In genomic region chr14:32897724-32898064, GRCh38 we compare ENCODE assay signal across 10 cellular contexts. TPM values are rescaled to one million over a fixed set of nuclear protein-coding genes. Genes with fewer than 3 reads are reported as not detected.
DNase-seq lines count a peak whose midpoint lies in the region; FAIRE-seq and TF ChIP-seq lines count a peak whose summit lies in the region.
"Had no signal": no experiment of that assay in that cellular context is flagged by ENCODE, and none has a peak within 500 bp of the region (broad histone marks: within the 10 kb centered on the region; RNA-seq: fewer than 3 reads in every experiment).

No MANE protein-coding gene starts in this region.

- no peaks in the 10 kb centered on the region for H3K79me2 ChIP-seq in Loucy (ENCODE audit: insufficient read depth, low read length)

- no peak overlapping the region for H3K4me3 Mint-ChIP-seq in nephron progenitor cell

- H3K9me3 ChIP-seq in A673 (ENCODE audit: low read depth, low read length, poor library complexity, severe bottlenecking), result no peaks in the 10 kb centered on the region
- H3K9me3 ChIP-seq in Loucy (ENCODE audit: insufficient read depth, low read depth, low read length), result no peaks in the 10 kb centered on the region
- H3K9me3 ChIP-seq in duodenal mucosa (ENCODE audit: control insufficient read depth in 1 of 2, low read length in 2 of 2), result no peaks in the 10 kb centered on the region
- no peaks in the 10 kb centered on the region for H3K9me3 ChIP-seq in small intestine (ENCODE audit: control insufficient read depth, low read depth)

- no peaks in the 10 kb centered on the region for H3K9me3 Mint-ChIP-seq in nephron progenitor cell

- peaks cover 4% of the 10 kb centered on the region for H3K4me1 ChIP-seq in A673 (ENCODE audit: insufficient read depth, low read length, poor library complexity, severe bottlenecking)
- H3K4me1 ChIP-seq in Loucy (ENCODE audit: insufficient read depth, low read length, poor library complexity, severe bottlenecking), result peaks cover 9% of the 10 kb centered on the region
- no peaks in the 10 kb centered on the region for H3K4me1 ChIP-seq in duodenal mucosa (ENCODE audit: control insufficient read depth in 1 of 2, insufficient read depth in 2 of 2, low read length in 2 of 2)
- no peaks in the 10 kb centered on the region for H3K4me1 ChIP-seq in small intestine (ENCODE audit: control insufficient read depth in 2 of 2, insufficient read depth in 1 of 2, low read depth in 1 of 2, low read length in 1 of 2)

- peaks cover 19% of the 10 kb centered on the region for H3K4me1 Mint-ChIP-seq in nephron progenitor cell

- no peaks in the 10 kb centered on the region for H3K27me3 Mint-ChIP-seq in nephron progenitor cell (ENCODE audit: low read depth, poor library complexity)

- H3K4me2 ChIP-seq in Loucy (ENCODE audit: low read depth, low read length, poor library complexity, severe bottlenecking), result peak overlapping the region; percentile 81

- no peak for DNase-seq in A673 (ENCODE audit: low spot score)
- DNase-seq in nephron progenitor cell, result no peak
- no peak for DNase-seq in retina
- DNase-seq in glomerular visceral epithelial cell (ENCODE audit: extremely low spot score), result no peak
- DNase-seq in small intestine, result no peak
- DNase-seq in H54 (ENCODE audit: insufficient read length, low spot score), result no peak
- DNase-seq: activated CD4-positive, alpha-beta T cell treated with anti-CD3 and anti-CD28 coated beads for 1 hour; NCI-H526 had no signal

- no peaks in the 10 kb centered on the region for H3F3A ChIP-seq in Loucy (ENCODE audit: low read depth)

- BruUV-seq in A673 (replicated peaks; lab: Mats Ljungman, UMichigan), result no TSS peak

- WGBS in small intestine, 3 donors, result 83 to 89% (median 87%) methylated on average over 6 of the region's 6 CpGs

- H3K36me3 Mint-ChIP-seq in nephron progenitor cell (ENCODE audit: low read depth), result no peaks in the 10 kb centered on the region

- TF ChIP-seq CTCF in A673 (conservative IDR thresholded peaks at IDR 0.05; ENCODE audit: low read depth, low read length) (no peak), Loucy (conservative IDR thresholded peaks at IDR 0.05; ENCODE audit: low read length) (no peak), nephron progenitor cell (IDR thresholded peaks at IDR 0.05) (no peak)

- peak overlapping the region; percentile 54 for H3K9ac ChIP-seq in Loucy (ENCODE audit: low read depth, low read length, poor library complexity, severe bottlenecking)
- no peak overlapping the region for H3K9ac ChIP-seq in duodenal mucosa (ENCODE audit: low read depth in 1 of 2, low read length in 2 of 2)

- POLR2A ChIA-PET in A673 (lab: Charles Lee; ENCODE audit: low non-redundant PET), result interaction anchor here (0.6 to 0.7 kb wide), 2 partner anchors 140 to 839 kb away, joined by 3 to 9 read pairs; no protein-coding TSS in a partner anchor

- CTCF ChIA-PET in A673 (lab: Charles Lee), result no interaction called here

- no peaks in the 10 kb centered on the region for H3K9me2 ChIP-seq in Loucy (replicated peaks; ENCODE audit: low read depth, low read length)

- no peaks in the 10 kb centered on the region for H4K20me1 ChIP-seq in Loucy (ENCODE audit: insufficient read depth, low read length, poor library complexity, severe bottlenecking)

- peak overlapping the region; percentile 95 for H2AFZ ChIP-seq in Loucy (ENCODE audit: low read length)

- H3K27ac ChIP-seq in A673 (ENCODE audit: low read depth, low read length, poor library complexity, severe bottlenecking) (peak overlapping the region; percentile 28), duodenal mucosa (ENCODE audit: low read depth, low read length) (no peak overlapping the region), small intestine (ENCODE audit: low read depth in 1 of 2, low read length in 1 of 2) (peak overlapping the region in 1 of 2 donors; percentile 81)

- no peaks in the 10 kb centered on the region for H3K36me3 ChIP-seq in A673 (ENCODE audit: insufficient read depth, low read length, poor library complexity, severe bottlenecking)
- no peaks in the 10 kb centered on the region for H3K36me3 ChIP-seq in Loucy (ENCODE audit: insufficient read depth, low read length)
- H3K36me3 ChIP-seq in duodenal mucosa (ENCODE audit: control insufficient read depth in 1 of 2, insufficient read depth in 2 of 2, low read length in 2 of 2), result no peaks in the 10 kb centered on the region
- H3K36me3 ChIP-seq in small intestine (ENCODE audit: control insufficient read depth in 2 of 2, insufficient read depth in 2 of 2, low read length in 2 of 2), result no peaks in the 10 kb centered on the region

- intact Hi-C loops in A673 (cut with micrococcal nuclease; ENCODE audit: unreplicated experiment), result no loop called here

- H3K4me3 ChIP-seq in A673 (ENCODE audit: low read depth, low read length, poor library complexity, severe bottlenecking), result peak overlapping the region; percentile 46
- peak overlapping the region; percentile 77 for H3K4me3 ChIP-seq in Loucy (ENCODE audit: low read length, poor library complexity, severe bottlenecking)
- peak overlapping the region; percentile 62 to 71 for H3K4me3 ChIP-seq in duodenal mucosa (ENCODE audit: low read depth in 1 of 2, low read length in 2 of 2)
- no peak overlapping the region for H3K4me3 ChIP-seq in small intestine (ENCODE audit: low read depth in 1 of 2, low read length in 2 of 2)

- H3K27me3 ChIP-seq in A673 (replicated peaks; ENCODE audit: insufficient read depth, low read depth, low read length, poor library complexity), result no peaks in the 10 kb centered on the region
- H3K27me3 ChIP-seq in Loucy (ENCODE audit: insufficient read depth, low read length, poor library complexity, severe bottlenecking), result no peaks in the 10 kb centered on the region
- no peaks in the 10 kb centered on the region for H3K27me3 ChIP-seq in duodenal mucosa (ENCODE audit: control insufficient read depth in 1 of 2, insufficient read depth in 2 of 2, low read length in 2 of 2)
- no peaks in the 10 kb centered on the region for H3K27me3 ChIP-seq in small intestine (ENCODE audit: control insufficient read depth in 2 of 2, insufficient read depth in 2 of 2, low read length in 2 of 2)

- TF ChIP-seq POLR2A in H54 (IDR thresholded peaks at IDR 0.05; ENCODE audit: low read depth, low read length), result no peak

- FAIRE-seq in small intestine (lab: Jason Lieb, UNC) (no peak), H54 (lab: Jason Lieb, UNC) (no peak)

- peak overlapping the region; percentile 77 for H3K27ac Mint-ChIP-seq in nephron progenitor cell

RNA-seq across cellular contexts. Expression of gene NPAS3, which starts 41.0 kb away (rescaled TPM):
- 15.6 and 16.5 TPM in 2 replicates for total RNA-seq in A673 (2021)
- under 1 TPM in 2 of 3 donors, not detected in 1; 0.30 to 0.81 TPM for polyA plus RNA-seq in small intestine

Comparison
In these comparisons a context has a peak if more than half of its experiments do, and no peak if none do; other contexts are left out.
1. H3K4me3 ChIP-seq: peak in A673 (single experiment), Loucy (single experiment) and duodenal mucosa (2 of 2); none in small intestine (0 of 2).